In genomic region chr22:28044546-28045173, GRCh38 we compare ENCODE assay signal across 14 cellular contexts.
DNase-seq lines count a peak whose midpoint lies in the region; FAIRE-seq and TF ChIP-seq lines count a peak whose summit lies in the region.
"Had no signal": no experiment of that assay in that cellular context is flagged by ENCODE, and none has a peak within 500 bp of the region (broad histone marks: within the 10 kb centered on the region; RNA-seq: fewer than 3 reads in every experiment).

No MANE protein-coding gene starts in this region.

- intact Hi-C loops in activated CD4-positive, alpha-beta T cell treated with anti-CD3 and anti-CD28 coated beads, Interleukin-2, amount 10 ng/mL, durations not matched to agents 24 days and 14 days (cut with micrococcal nuclease): no loop called here

- DNase-seq in DMS53 treated with DMSO at 0.1 percent for 48 hours (lab: John Stamatoyannopoulos, UW; ENCODE audit: unreplicated experiment) (peak; percentile 12), GM12891 (ENCODE audit: insufficient read length, low spot score) (no peak), dermis microvascular lymphatic vessel endothelial cell (ENCODE audit: low read depth in 2 of 2) (peak; percentile 45 to 68), urothelium cell line (ENCODE audit: low spot score) (no peak), dedifferentiated amniotic fluid mesenchymal stem cell (ENCODE audit: extremely low spot score) (no peak)
- no peak for DNase-seq in activated CD4-positive, alpha-beta T cell treated with anti-CD3 and anti-CD28 coated beads, Interleukin-2, amount 10 ng/mL, durations not matched to agents 24 days and 14 days
- DNase-seq: BE2C; CD4-positive, alpha-beta memory T cell; DND-41; GDM1; H7; IMR-90 had no signal

- H3K4me3 Mint-ChIP-seq in activated CD4-positive, alpha-beta T cell treated with anti-CD3 and anti-CD28 coated beads, Interleukin-2, amount 10 ng/mL, durations not matched to agents 24 days and 14 days: no peak overlapping the region
- H3K4me3 Mint-ChIP-seq: CD4-positive, alpha-beta memory T cell; GM23338 had no signal

- no peak for TF ChIP-seq POLR2A in GM12891 (IDR thresholded peaks at IDR 0.05; ENCODE audit: low read depth, low read length)

- H3K36me3 Mint-ChIP-seq in activated CD4-positive, alpha-beta T cell treated with anti-CD3 and anti-CD28 coated beads, Interleukin-2, amount 10 ng/mL, durations not matched to agents 24 days and 14 days (ENCODE audit: low read depth): no peaks in the 10 kb centered on the region
- H3K36me3 Mint-ChIP-seq: CD4-positive, alpha-beta memory T cell had no signal

- peaks cover 4% of the 10 kb centered on the region for H3K9me3 Mint-ChIP-seq in activated CD4-positive, alpha-beta T cell treated with anti-CD3 and anti-CD28 coated beads, Interleukin-2, amount 10 ng/mL, durations not matched to agents 24 days and 14 days

- FAIRE-seq in GM12891 (lab: Jason Lieb, UNC) (no peak), urothelium cell line (lab: Jason Lieb, UNC) (peak; percentile 65)
- FAIRE-seq: A549 had no signal

- H3K27ac Mint-ChIP-seq in activated CD4-positive, alpha-beta T cell treated with anti-CD3 and anti-CD28 coated beads, Interleukin-2, amount 10 ng/mL, durations not matched to agents 24 days and 14 days: no peak overlapping the region
- H3K27ac Mint-ChIP-seq: CD4-positive, alpha-beta memory T cell; GM23338 had no signal

- H3K27me3 Mint-ChIP-seq in activated CD4-positive, alpha-beta T cell treated with anti-CD3 and anti-CD28 coated beads, Interleukin-2, amount 10 ng/mL, durations not matched to agents 24 days and 14 days: peaks cover 7% of the 10 kb centered on the region

- no peaks in the 10 kb centered on the region for H3K4me1 Mint-ChIP-seq in activated CD4-positive, alpha-beta T cell treated with anti-CD3 and anti-CD28 coated beads, Interleukin-2, amount 10 ng/mL, durations not matched to agents 24 days and 14 days
- H3K4me1 Mint-ChIP-seq: CD4-positive, alpha-beta memory T cell; GM23338 had no signal

TF ChIP-seq in GM12891, 5 proteins besides CTCF, POLR2A, EP300 and RAD21:
- TF ChIP-seq TAF1 (IDR thresholded peaks at IDR 0.05; ENCODE audit: low read depth, low read length) (no peak), SPI1 (IDR thresholded peaks at IDR 0.05; ENCODE audit: low read depth, low read length) (peak; percentile 52; the same call in 1 of the 2 replicates)

Comparison
In these comparisons a context has a peak if more than half of its experiments do, and no peak if none do; other contexts are left out.
1. DNase-seq: peak in DMS53 treated with DMSO at 0.1 percent for 48 hours (single experiment) and dermis microvascular lymphatic vessel endothelial cell (2 of 2); none in GM12891 (single experiment), urothelium cell line (single experiment), dedifferentiated amniotic fluid mesenchymal stem cell (single experiment) and activated CD4-positive, alpha-beta T cell treated with anti-CD3 and anti-CD28 coated beads, Interleukin-2, amount 10 ng/mL, durations not matched to agents 24 days and 14 days (single experiment).